ENCODE assay signal across 21 cellular contexts in the genomic region with DNA sequence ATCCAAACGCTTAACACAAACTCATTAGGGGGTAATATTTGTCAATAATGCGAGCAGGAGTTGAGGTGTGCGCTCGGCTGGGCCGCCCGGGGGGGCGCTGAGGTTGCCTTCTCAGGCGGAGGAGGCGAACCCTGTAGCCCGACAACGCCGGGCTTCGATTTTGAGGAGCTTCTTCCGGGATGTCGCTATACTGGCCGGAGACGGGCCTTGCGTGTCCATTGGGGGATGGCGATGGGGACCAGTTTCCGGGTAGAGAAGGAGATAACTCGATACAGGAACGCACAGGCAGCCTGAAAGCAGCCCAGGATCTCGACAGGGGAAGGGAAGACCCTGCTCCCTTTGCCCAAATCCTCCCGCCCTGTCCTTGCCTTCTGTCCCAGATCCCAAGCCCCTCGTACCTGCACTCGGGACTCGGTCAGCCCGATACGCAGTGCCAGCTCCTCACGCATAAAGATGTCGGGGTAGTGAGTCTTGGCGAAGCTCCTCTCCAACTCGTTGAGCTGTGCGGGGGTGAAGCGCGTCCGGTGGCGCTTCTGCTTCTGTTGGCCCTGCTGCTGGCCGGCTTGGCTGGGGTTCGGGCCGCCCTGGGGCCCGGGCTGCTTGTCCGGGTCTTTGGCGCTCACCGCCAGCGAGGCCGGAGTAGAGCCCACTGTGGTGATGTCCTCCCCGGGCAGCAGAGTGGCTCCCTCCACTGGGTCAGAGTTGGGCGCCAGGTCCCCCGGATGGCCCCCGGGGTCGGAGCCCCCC. TPM values are rescaled to one million over a fixed set of nuclear protein-coding genes. Genes with fewer than 3 reads are reported as not detected.
DNase-seq lines count a peak whose midpoint lies in the region; ATAC-seq and TF ChIP-seq lines count a peak whose summit lies in the region.
"Had no signal": no experiment of that assay in that cellular context is flagged by ENCODE, and none has a peak within 500 bp of the region (broad histone marks: within the 10 kb centered on the region; RNA-seq: fewer than 3 reads in every experiment).

No MANE protein-coding gene starts in this region.

- no peak for TF ChIP-seq CTCF in gastroesophageal sphincter (IDR thresholded peaks at IDR 0.05)

- TF ChIP-seq POLR2A in gastroesophageal sphincter (IDR thresholded peaks at IDR 0.05) = no peak

- no peak overlapping the region for H3K4me3 ChIP-seq in H7 (ENCODE audit: insufficient read depth, low read depth, low read length)
- no peak overlapping the region for H3K4me3 ChIP-seq in gastroesophageal sphincter

- peaks cover 10% of the 10 kb centered on the region for H3K4me1 Mint-ChIP-seq in T-helper 2 cell treated with Interferon-gamma antibody and Interleukin-4, amounts not matched to agents 5 μg/mL and 100 μg/mL, for 36 hours (ENCODE audit: low read depth)
- H3K4me1 Mint-ChIP-seq in T-cell = peaks cover 18 to 35% (median 22%) of the 10 kb centered on the region in 3 donors

- ATAC-seq in gastroesophageal sphincter (peak; percentile 34), T-cell (replicated peaks in 1 of 4) (no peak), GM19397 (IDR thresholded peaks at IDR 0.05; ENCODE audit: unreplicated experiment) (no peak), GM18873 (IDR thresholded peaks at IDR 0.05; ENCODE audit: low FRiP score, unreplicated experiment) (no peak)
- ATAC-seq: activated T-helper 17 cell treated with anti-CD3 and anti-CD28 coated beads, Interleukin-2, amount 50 U/mL, for 72 hours; left lobe of liver had no signal

- CTCF ChIA-PET in T-cell (lab: Charles Lee) = interaction anchor here in 1 of 2 donors (0.8 kb wide), 1 partner anchor 9 kb away, joined by 3 read pairs; no protein-coding TSS in a partner anchor

- H3K9me3 ChIP-seq in gastroesophageal sphincter = no peaks in the 10 kb centered on the region
- H3K9me3 ChIP-seq: ascending aorta had no signal

- peaks cover 0 to 49% (median 18%) of the 10 kb centered on the region in 3 donors for H3K4me1 ChIP-seq in gastroesophageal sphincter

- H3K36me3 ChIP-seq in H7 (replicated peaks; ENCODE audit: control insufficient read depth, insufficient read depth, low read length) (no peaks in the 10 kb centered on the region), gastroesophageal sphincter (no peaks in the 10 kb centered on the region)
- H3K36me3 ChIP-seq: ascending aorta, spleen had no signal

- no peak for DNase-seq in T-helper 2 cell treated with Interferon-gamma antibody and Interleukin-4, amounts not matched to agents 5 μg/mL and 100 μg/mL, for 36 hours (ENCODE audit: low spot score)
- no peak for DNase-seq in T-helper 2 cell
- DNase-seq in H7 = peak; percentile 71
- DNase-seq in retina = peak; percentile 78
- no peak for DNase-seq in T-cell
- DNase-seq: COR-L47, GDM1, NCI-H1436 treated with DMSO at 0.1 percent for 48 hours, NCI-H345, Right ventricle myocardium superior, spleen, T1000 had no signal

- H3K27ac ChIP-seq in gastroesophageal sphincter = no peak overlapping the region
- H3K27ac ChIP-seq: ascending aorta, spleen had no signal

- peaks cover 5% of the 10 kb centered on the region for H3K36me3 Mint-ChIP-seq in T-helper 2 cell treated with Interferon-gamma antibody and Interleukin-4, amounts not matched to agents 5 μg/mL and 100 μg/mL, for 36 hours (ENCODE audit: low read depth)
- H3K36me3 Mint-ChIP-seq in T-cell = peaks cover 7% of the 10 kb centered on the region

- no peak for TF ChIP-seq EP300 in gastroesophageal sphincter (IDR thresholded peaks at IDR 0.05)

- POLR2A ChIA-PET in T-cell (lab: Charles Lee) = no interaction called here

- H3K27me3 Mint-ChIP-seq in T-helper 2 cell treated with Interferon-gamma antibody and Interleukin-4, amounts not matched to agents 5 μg/mL and 100 μg/mL, for 36 hours (ENCODE audit: low read depth) = peaks cover 82% of the 10 kb centered on the region
- H3K27me3 Mint-ChIP-seq in T-cell = peaks cover 57 to 80% of the 10 kb centered on the region in 2 donors

- peaks cover 100% of the 10 kb centered on the region for H3K27me3 ChIP-seq in H7 (ENCODE audit: control insufficient read depth, insufficient read depth, low read length)
- peaks cover 100% of the 10 kb centered on the region for H3K27me3 ChIP-seq in gastroesophageal sphincter

- H3K9me3 Mint-ChIP-seq in T-helper 2 cell treated with Interferon-gamma antibody and Interleukin-4, amounts not matched to agents 5 μg/mL and 100 μg/mL, for 36 hours = peaks cover 6% of the 10 kb centered on the region
- peaks cover 0 to 16% (median 3%) of the 10 kb centered on the region in 3 donors for H3K9me3 Mint-ChIP-seq in T-cell

- 3% methylated on average over 9 of the region's 52 CpGs; no CpG with 5 or more reads in 1 of the 2 donors for WGBS in gastroesophageal sphincter (ENCODE audit: low coverage in 1 of 2), 2 donors

- H3K4me3 Mint-ChIP-seq in T-helper 2 cell treated with Interferon-gamma antibody and Interleukin-4, amounts not matched to agents 5 μg/mL and 100 μg/mL, for 36 hours = no peak overlapping the region
- no peak overlapping the region for H3K4me3 Mint-ChIP-seq in T-cell

- H3K27ac Mint-ChIP-seq in T-helper 2 cell treated with Interferon-gamma antibody and Interleukin-4, amounts not matched to agents 5 μg/mL and 100 μg/mL, for 36 hours = peak overlapping the region; percentile 55
- no peak overlapping the region for H3K27ac Mint-ChIP-seq in T-cell

RNA-seq across cellular contexts. Expression of a gene that starts 1.9 kb away (rescaled TPM):
- total RNA-seq in H7 (2014; rRNA removed; shearing (Covaris generic)) = not detected in 2 replicates
- under 1 TPM in 1 of 4 donors, not detected in 3; 0.50 TPM for total RNA-seq in gastroesophageal sphincter
- total RNA-seq in T-cell = not detected
- total RNA-seq: activated T-helper 17 cell treated with anti-CD3 and anti-CD28 coated beads, Interleukin-2, amount 50 U/mL, for 72 hours; ascending aorta; chondrocyte; fibroblast of villous mesenchyme; HT-29; left lobe of liver; Right ventricle myocardium superior; spleen had no signal

Comparison
In these comparisons a context has a peak if more than half of its experiments do, and no peak if none do; other contexts are left out.
1. DNase-seq: peak in H7 (single experiment) and retina (single experiment); none in T-helper 2 cell treated with Interferon-gamma antibody and Interleukin-4, amounts not matched to agents 5 μg/mL and 100 μg/mL, for 36 hours (single experiment), T-helper 2 cell (0 of 5) and T-cell (0 of 34).